Comparison of ENCODE assay signal across 1 cellular context in the genomic region with DNA sequence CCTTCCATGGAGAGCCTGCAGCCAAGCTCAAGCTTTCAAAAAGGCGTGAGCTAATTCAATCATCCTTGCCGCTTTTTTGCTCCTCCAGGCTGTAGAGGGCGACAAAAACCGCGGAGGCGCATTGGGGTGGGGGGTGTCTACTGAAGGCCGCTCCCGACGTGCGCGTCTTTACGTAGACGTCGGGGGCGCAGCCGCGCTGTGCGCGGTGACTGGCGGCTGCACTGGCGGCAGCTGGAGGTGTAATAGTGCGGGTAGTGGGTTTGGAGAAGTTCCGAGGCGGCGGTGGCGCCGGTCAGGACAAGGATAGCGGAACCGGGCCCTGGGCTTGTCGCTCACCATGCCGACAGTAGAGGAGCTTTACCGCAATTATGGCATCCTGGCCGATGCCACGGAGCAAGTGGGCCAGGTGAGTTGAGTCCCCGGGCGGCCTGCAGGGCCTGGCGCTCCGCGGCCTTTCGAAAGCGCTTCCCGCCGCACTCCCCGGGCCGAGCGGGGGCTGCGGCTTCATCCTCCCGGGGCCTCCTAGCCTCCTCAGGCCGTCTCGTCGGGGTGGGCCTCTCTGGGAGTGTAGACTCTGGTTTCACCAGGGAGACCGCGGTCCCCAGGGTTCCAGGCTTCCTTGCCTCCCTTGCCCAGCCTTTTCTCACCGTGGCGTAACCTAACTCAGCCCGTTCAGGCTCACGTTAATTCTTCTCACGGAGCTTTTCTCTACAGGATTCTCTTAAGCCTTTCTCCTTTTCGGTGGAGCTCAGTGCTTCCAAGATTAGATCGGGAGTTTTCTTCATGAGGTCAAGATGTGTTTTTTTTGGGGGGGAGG.
A peak's percentile ranks its signal among the peaks of the same experiment; 100 is the strongest.
TF ChIP-seq lines count a peak whose summit lies in the region.

A gene (plus strand): TSS at position 206 of the 817 bp plus-strand sequence. CDS start 132 bp downstream, at position 338.

TF ChIP-seq in HepG2, 621 proteins besides CTCF, POLR2A, EP300 and RAD21 (continued from another document):
- TF ChIP-seq, protein P1, sequence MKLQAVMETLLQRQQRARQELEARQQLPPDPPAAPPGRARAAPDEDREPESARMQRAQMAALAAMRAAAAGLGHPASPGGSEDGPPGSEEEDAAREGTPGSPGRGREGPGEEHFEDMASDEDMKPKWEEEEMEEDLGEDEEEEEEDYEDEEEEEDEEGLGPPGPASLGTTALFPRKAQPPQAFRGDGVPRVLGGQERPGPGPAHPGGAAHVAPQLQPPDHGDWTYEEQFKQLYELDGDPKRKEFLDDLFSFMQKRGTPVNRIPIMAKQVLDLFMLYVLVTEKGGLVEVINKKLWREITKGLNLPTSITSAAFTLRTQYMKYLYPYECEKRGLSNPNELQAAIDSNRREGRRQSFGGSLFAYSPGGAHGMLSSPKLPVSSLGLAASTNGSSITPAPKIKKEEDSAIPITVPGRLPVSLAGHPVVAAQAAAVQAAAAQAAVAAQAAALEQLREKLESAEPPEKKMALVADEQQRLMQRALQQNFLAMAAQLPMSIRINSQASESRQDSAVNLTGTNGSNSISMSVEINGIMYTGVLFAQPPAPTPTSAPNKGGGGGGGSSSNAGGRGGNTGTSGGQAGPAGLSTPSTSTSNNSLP (IDR thresholded peaks at IDR 0.05; ENCODE audit: low read depth, low read length): peak; percentile 23
- TF ChIP-seq KAT7 (CRISPR knock-in tag; IDR thresholded peaks at IDR 0.05; ENCODE audit: borderline replicate concordance) (no peak), RELA (CRISPR knock-in tag; IDR thresholded peaks at IDR 0.05) (no peak), RXRA (CRISPR knock-in tag; IDR thresholded peaks at IDR 0.05) (peak; percentile 51), ZSCAN22 (CRISPR knock-in tag; IDR thresholded peaks at IDR 0.05) (no peak), ZNF724P (CRISPR knock-in tag; IDR thresholded peaks at IDR 0.05; ENCODE audit: borderline replicate concordance) (no peak; the same call in 1 of the 2 replicates), JARID2 (CRISPR knock-in tag; IDR thresholded peaks at IDR 0.05; ENCODE audit: insufficient replicate concordance) (no peak), ZFP36L1 (CRISPR knock-in tag; IDR thresholded peaks at IDR 0.05) (peak; percentile 73), ZBTB20 (CRISPR knock-in tag; IDR thresholded peaks at IDR 0.05; ENCODE audit: borderline replicate concordance, low read depth) (peak; percentile 71; the same call in 1 of the 2 replicates), ZFP36 (IDR thresholded peaks at IDR 0.05; ENCODE audit: borderline replicate concordance, low read depth, low read length, partially characterized antibody) (peak; percentile 20), LCORL (IDR thresholded peaks at IDR 0.05) (peak; percentile 66; the same call in 1 of the 2 replicates), LCORL (CRISPR knock-in tag; IDR thresholded peaks at IDR 0.05) (no peak), RFXAP (CRISPR knock-in tag; IDR thresholded peaks at IDR 0.05; ENCODE audit: borderline replicate concordance) (peak; percentile 74; the same call in 1 of the 2 replicates), SP5 (CRISPR knock-in tag; IDR thresholded peaks at IDR 0.05; ENCODE audit: borderline replicate concordance, low read depth) (no peak), ZNF747 (CRISPR knock-in tag; IDR thresholded peaks at IDR 0.05; ENCODE audit: borderline replicate concordance) (no peak), SIX4 (CRISPR knock-in tag; IDR thresholded peaks at IDR 0.05) (no peak), POLR2G (IDR thresholded peaks at IDR 0.05; ENCODE audit: low read depth, low read length) (peak; percentile 93), CAMTA2 (CRISPR knock-in tag; IDR thresholded peaks at IDR 0.05; ENCODE audit: borderline replicate concordance) (no peak)
- TF ChIP-seq, protein P2, sequence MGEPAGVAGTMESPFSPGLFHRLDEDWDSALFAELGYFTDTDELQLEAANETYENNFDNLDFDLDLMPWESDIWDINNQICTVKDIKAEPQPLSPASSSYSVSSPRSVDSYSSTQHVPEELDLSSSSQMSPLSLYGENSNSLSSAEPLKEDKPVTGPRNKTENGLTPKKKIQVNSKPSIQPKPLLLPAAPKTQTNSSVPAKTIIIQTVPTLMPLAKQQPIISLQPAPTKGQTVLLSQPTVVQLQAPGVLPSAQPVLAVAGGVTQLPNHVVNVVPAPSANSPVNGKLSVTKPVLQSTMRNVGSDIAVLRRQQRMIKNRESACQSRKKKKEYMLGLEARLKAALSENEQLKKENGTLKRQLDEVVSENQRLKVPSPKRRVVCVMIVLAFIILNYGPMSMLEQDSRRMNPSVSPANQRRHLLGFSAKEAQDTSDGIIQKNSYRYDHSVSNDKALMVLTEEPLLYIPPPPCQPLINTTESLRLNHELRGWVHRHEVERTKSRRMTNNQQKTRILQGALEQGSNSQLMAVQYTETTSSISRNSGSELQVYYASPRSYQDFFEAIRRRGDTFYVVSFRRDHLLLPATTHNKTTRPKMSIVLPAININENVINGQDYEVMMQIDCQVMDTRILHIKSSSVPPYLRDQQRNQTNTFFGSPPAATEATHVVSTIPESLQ (CRISPR knock-in tag; conservative IDR thresholded peaks at IDR 0.05): no peak
- TF ChIP-seq, protein P3, sequence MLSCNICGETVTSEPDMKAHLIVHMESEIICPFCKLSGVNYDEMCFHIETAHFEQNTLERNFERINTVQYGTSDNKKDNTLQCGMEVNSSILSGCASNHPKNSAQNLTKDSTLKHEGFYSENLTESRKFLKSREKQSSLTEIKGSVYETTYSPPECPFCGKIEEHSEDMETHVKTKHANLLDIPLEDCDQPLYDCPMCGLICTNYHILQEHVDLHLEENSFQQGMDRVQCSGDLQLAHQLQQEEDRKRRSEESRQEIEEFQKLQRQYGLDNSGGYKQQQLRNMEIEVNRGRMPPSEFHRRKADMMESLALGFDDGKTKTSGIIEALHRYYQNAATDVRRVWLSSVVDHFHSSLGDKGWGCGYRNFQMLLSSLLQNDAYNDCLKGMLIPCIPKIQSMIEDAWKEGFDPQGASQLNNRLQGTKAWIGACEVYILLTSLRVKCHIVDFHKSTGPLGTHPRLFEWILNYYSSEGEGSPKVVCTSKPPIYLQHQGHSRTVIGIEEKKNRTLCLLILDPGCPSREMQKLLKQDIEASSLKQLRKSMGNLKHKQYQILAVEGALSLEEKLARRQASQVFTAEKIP (CRISPR knock-in tag; IDR thresholded peaks at IDR 0.05; ENCODE audit: borderline replicate concordance): no peak
- TF ChIP-seq, protein P4, sequence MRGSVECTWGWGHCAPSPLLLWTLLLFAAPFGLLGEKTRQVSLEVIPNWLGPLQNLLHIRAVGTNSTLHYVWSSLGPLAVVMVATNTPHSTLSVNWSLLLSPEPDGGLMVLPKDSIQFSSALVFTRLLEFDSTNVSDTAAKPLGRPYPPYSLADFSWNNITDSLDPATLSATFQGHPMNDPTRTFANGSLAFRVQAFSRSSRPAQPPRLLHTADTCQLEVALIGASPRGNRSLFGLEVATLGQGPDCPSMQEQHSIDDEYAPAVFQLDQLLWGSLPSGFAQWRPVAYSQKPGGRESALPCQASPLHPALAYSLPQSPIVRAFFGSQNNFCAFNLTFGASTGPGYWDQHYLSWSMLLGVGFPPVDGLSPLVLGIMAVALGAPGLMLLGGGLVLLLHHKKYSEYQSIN (CRISPR knock-in tag; IDR thresholded peaks at IDR 0.05; ENCODE audit: borderline replicate concordance): no peak
